ENCODE assay signal across 2 cellular contexts in the genomic region with DNA sequence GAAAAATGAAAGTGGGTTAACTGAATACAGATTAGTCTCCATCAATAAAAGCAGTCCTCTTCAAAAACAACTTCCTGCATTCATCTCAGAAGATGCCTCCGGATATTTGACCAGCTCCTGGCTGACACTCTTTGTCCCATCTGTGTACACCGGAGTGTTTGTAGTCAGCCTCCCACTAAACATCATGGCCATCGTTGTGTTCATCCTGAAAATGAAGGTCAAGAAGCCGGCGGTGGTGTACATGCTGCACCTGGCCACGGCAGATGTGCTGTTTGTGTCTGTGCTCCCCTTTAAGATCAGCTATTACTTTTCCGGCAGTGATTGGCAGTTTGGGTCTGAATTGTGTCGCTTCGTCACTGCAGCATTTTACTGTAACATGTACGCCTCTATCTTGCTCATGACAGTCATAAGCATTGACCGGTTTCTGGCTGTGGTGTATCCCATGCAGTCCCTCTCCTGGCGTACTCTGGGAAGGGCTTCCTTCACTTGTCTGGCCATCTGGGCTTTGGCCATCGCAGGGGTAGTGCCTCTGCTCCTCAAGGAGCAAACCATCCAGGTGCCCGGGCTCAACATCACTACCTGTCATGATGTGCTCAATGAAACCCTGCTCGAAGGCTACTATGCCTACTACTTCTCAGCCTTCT.
TF ChIP-seq lines count a peak whose summit lies in the region.

No MANE protein-coding gene starts in this region.

TF ChIP-seq in SK-N-SH, 30 proteins besides CTCF, POLR2A, EP300 and RAD21:
- no peak for TF ChIP-seq TCF12 (IDR thresholded peaks at IDR 0.05)
- no peak for TF ChIP-seq TEAD4 (IDR thresholded peaks at IDR 0.05; ENCODE audit: borderline replicate concordance, insufficient read depth)
- no peak for TF ChIP-seq FOXM1 (IDR thresholded peaks at IDR 0.05; ENCODE audit: low read depth)
- TF ChIP-seq, protein P1, sequence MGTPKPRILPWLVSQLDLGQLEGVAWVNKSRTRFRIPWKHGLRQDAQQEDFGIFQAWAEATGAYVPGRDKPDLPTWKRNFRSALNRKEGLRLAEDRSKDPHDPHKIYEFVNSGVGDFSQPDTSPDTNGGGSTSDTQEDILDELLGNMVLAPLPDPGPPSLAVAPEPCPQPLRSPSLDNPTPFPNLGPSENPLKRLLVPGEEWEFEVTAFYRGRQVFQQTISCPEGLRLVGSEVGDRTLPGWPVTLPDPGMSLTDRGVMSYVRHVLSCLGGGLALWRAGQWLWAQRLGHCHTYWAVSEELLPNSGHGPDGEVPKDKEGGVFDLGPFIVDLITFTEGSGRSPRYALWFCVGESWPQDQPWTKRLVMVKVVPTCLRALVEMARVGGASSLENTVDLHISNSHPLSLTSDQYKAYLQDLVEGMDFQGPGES (IDR thresholded peaks at IDR 0.05; ENCODE audit: low read depth, low read length), result no peak
- no peak for TF ChIP-seq MEF2A (IDR thresholded peaks at IDR 0.05; ENCODE audit: borderline replicate concordance, low read depth)
- TF ChIP-seq NRF1 (IDR thresholded peaks at IDR 0.05; ENCODE audit: low read depth, low read length), result no peak
- TF ChIP-seq, protein P2, sequence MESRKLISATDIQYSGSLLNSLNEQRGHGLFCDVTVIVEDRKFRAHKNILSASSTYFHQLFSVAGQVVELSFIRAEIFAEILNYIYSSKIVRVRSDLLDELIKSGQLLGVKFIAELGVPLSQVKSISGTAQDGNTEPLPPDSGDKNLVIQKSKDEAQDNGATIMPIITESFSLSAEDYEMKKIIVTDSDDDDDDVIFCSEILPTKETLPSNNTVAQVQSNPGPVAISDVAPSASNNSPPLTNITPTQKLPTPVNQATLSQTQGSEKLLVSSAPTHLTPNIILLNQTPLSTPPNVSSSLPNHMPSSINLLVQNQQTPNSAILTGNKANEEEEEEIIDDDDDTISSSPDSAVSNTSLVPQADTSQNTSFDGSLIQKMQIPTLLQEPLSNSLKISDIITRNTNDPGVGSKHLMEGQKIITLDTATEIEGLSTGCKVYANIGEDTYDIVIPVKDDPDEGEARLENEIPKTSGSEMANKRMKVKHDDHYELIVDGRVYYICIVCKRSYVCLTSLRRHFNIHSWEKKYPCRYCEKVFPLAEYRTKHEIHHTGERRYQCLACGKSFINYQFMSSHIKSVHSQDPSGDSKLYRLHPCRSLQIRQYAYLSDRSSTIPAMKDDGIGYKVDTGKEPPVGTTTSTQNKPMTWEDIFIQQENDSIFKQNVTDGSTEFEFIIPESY (IDR thresholded peaks at IDR 0.05; ENCODE audit: borderline replicate concordance, low read depth), result no peak
- no peak for TF ChIP-seq TAF1 (IDR thresholded peaks at IDR 0.05; ENCODE audit: borderline replicate concordance, low read depth, low read length)
- no peak for TF ChIP-seq FOXJ3 (CRISPR knock-in tag; IDR thresholded peaks at IDR 0.05)
- TF ChIP-seq RFX5 (IDR thresholded peaks at IDR 0.05; ENCODE audit: low read length), result no peak
- no peak for TF ChIP-seq RXRA (IDR thresholded peaks at IDR 0.05; ENCODE audit: borderline replicate concordance, low read depth)
- no peak for TF ChIP-seq SMC3 (IDR thresholded peaks at IDR 0.05; ENCODE audit: low read depth, low read length)
- no peak for TF ChIP-seq SIN3A (IDR thresholded peaks at IDR 0.05; ENCODE audit: borderline replicate concordance, low read depth, low read length)
- no peak for TF ChIP-seq MXI1 (IDR thresholded peaks at IDR 0.05; ENCODE audit: low read depth, low read length)
- no peak for TF ChIP-seq YY1 (IDR thresholded peaks at IDR 0.05; ENCODE audit: low read depth)
- TF ChIP-seq RCOR1 (IDR thresholded peaks at IDR 0.05; ENCODE audit: low read length), result no peak
- no peak for TF ChIP-seq FOSL2 (IDR thresholded peaks at IDR 0.05; ENCODE audit: borderline replicate concordance, low read depth)

TF ChIP-seq in GM23338, 12 proteins besides CTCF, POLR2A, EP300 and RAD21:
- TF ChIP-seq, protein P3, sequence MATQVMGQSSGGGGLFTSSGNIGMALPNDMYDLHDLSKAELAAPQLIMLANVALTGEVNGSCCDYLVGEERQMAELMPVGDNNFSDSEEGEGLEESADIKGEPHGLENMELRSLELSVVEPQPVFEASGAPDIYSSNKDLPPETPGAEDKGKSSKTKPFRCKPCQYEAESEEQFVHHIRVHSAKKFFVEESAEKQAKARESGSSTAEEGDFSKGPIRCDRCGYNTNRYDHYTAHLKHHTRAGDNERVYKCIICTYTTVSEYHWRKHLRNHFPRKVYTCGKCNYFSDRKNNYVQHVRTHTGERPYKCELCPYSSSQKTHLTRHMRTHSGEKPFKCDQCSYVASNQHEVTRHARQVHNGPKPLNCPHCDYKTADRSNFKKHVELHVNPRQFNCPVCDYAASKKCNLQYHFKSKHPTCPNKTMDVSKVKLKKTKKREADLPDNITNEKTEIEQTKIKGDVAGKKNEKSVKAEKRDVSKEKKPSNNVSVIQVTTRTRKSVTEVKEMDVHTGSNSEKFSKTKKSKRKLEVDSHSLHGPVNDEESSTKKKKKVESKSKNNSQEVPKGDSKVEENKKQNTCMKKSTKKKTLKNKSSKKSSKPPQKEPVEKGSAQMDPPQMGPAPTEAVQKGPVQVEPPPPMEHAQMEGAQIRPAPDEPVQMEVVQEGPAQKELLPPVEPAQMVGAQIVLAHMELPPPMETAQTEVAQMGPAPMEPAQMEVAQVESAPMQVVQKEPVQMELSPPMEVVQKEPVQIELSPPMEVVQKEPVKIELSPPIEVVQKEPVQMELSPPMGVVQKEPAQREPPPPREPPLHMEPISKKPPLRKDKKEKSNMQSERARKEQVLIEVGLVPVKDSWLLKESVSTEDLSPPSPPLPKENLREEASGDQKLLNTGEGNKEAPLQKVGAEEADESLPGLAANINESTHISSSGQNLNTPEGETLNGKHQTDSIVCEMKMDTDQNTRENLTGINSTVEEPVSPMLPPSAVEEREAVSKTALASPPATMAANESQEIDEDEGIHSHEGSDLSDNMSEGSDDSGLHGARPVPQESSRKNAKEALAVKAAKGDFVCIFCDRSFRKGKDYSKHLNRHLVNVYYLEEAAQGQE (IDR thresholded peaks at IDR 0.05; ENCODE audit: unreplicated experiment), result no peak
- TF ChIP-seq, protein P4, sequence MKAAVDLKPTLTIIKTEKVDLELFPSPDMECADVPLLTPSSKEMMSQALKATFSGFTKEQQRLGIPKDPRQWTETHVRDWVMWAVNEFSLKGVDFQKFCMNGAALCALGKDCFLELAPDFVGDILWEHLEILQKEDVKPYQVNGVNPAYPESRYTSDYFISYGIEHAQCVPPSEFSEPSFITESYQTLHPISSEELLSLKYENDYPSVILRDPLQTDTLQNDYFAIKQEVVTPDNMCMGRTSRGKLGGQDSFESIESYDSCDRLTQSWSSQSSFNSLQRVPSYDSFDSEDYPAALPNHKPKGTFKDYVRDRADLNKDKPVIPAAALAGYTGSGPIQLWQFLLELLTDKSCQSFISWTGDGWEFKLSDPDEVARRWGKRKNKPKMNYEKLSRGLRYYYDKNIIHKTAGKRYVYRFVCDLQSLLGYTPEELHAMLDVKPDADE (IDR thresholded peaks at IDR 0.05), result no peak
- TF ChIP-seq ZNF114 (CRISPR knock-in tag; IDR thresholded peaks at IDR 0.05) (no peak), POLR2AphosphoS5 (IDR thresholded peaks at IDR 0.05; ENCODE audit: low read depth) (no peak), EZH2phosphoT487 (IDR thresholded peaks at IDR 0.05; ENCODE audit: unreplicated experiment) (no peak)
- TF ChIP-seq, protein P5, sequence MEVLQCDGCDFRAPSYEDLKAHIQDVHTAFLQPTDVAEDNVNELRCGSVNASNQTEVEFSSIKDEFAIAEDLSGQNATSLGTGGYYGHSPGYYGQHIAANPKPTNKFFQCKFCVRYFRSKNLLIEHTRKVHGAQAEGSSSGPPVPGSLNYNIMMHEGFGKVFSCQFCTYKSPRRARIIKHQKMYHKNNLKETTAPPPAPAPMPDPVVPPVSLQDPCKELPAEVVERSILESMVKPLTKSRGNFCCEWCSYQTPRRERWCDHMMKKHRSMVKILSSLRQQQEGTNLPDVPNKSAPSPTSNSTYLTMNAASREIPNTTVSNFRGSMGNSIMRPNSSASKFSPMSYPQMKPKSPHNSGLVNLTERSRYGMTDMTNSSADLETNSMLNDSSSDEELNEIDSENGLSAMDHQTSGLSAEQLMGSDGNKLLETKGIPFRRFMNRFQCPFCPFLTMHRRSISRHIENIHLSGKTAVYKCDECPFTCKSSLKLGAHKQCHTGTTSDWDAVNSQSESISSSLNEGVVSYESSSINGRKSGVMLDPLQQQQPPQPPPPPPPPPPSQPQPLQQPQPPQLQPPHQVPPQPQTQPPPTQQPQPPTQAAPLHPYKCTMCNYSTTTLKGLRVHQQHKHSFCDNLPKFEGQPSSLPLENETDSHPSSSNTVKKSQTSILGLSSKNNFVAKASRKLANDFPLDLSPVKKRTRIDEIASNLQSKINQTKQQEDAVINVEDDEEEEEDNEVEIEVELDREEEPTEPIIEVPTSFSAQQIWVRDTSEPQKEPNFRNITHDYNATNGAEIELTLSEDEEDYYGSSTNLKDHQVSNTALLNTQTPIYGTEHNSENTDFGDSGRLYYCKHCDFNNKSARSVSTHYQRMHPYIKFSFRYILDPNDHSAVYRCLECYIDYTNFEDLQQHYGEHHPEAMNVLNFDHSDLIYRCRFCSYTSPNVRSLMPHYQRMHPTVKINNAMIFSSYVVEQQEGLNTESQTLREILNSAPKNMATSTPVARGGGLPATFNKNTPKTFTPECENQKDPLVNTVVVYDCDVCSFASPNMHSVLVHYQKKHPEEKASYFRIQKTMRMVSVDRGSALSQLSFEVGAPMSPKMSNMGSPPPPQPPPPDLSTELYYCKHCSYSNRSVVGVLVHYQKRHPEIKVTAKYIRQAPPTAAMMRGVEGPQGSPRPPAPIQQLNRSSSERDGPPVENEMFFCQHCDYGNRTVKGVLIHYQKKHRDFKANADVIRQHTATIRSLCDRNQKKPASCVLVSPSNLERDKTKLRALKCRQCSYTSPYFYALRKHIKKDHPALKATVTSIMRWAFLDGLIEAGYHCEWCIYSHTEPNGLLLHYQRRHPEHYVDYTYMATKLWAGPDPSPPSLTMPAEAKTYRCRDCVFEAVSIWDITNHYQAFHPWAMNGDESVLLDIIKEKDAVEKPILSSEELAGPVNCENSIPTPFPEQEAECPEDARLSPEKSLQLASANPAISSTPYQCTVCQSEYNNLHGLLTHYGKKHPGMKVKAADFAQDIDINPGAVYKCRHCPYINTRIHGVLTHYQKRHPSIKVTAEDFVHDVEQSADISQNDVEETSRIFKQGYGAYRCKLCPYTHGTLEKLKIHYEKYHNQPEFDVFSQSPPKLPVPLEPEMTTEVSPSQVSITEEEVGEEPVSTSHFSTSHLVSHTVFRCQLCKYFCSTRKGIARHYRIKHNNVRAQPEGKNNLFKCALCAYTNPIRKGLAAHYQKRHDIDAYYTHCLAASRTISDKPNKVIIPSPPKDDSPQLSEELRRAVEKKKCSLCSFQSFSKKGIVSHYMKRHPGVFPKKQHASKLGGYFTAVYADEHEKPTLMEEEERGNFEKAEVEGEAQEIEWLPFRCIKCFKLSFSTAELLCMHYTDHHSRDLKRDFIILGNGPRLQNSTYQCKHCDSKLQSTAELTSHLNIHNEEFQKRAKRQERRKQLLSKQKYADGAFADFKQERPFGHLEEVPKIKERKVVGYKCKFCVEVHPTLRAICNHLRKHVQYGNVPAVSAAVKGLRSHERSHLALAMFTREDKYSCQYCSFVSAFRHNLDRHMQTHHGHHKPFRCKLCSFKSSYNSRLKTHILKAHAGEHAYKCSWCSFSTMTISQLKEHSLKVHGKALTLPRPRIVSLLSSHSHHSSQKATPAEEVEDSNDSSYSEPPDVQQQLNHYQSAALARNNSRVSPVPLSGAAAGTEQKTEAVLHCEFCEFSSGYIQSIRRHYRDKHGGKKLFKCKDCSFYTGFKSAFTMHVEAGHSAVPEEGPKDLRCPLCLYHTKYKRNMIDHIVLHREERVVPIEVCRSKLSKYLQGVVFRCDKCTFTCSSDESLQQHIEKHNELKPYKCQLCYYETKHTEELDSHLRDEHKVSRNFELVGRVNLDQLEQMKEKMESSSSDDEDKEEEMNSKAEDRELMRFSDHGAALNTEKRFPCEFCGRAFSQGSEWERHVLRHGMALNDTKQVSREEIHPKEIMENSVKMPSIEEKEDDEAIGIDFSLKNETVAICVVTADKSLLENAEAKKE (CRISPR knock-in tag; IDR thresholded peaks at IDR 0.05), result no peak
